13 cellular contexts compared by ENCODE assay signal in the genomic region with DNA sequence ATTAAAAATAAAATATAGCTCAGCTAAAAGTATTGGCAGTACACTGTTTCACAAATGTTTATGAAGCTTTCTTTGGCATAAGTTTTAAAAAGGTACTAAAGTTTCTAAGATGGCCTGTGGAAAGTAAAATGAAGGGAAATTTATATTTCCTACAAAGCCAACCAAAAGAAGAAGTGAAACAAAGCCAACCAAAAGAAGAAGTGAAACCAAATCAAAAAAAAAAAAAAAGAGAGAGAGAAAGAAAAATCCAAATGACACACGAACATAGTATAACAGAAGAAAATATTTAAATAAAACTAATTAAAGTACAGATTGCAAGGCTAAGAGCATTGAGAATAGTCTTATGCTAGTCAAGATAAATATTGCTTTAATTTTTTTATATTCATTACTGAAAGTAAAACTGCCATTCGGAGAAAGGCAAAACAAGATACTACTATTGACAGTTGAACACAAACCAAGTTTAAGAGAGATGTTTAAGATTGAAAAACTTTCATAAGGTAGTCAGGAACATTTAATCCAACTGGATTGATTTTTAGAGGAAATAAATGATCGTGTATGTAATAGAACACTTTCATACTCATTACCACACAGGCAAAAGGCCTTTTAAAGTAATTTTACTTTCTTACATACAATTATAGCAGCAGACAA. TPM values are rescaled to one million over a fixed set of nuclear protein-coding genes. Genes with fewer than 3 reads are reported as not detected.
DNase-seq lines count a peak whose midpoint lies in the region; ATAC-seq and TF ChIP-seq lines count a peak whose summit lies in the region.
"Had no signal": no experiment of that assay in that cellular context is flagged by ENCODE, and none has a peak within 500 bp of the region (broad histone marks: within the 10 kb centered on the region; RNA-seq: fewer than 3 reads in every experiment).

No MANE protein-coding gene starts in this region.

- no peak for TF ChIP-seq EP300 in gastroesophageal sphincter (IDR thresholded peaks at IDR 0.05)

- 69 to 88% methylated on average over 3 of the region's 3 CpGs for whole genome bisulfite sequencing in gastroesophageal sphincter (ENCODE audit: low coverage in 1 of 2), 2 donors
- 62% methylated on average over 3 of the region's 3 CpGs for WGBS in right cardiac atrium

- H3K9me3 ChIP-seq in lower lobe of right lung (no peaks in the 10 kb centered on the region), gastroesophageal sphincter (no peaks in the 10 kb centered on the region), right cardiac atrium (ENCODE audit: control insufficient read depth, low read length) (no peaks in the 10 kb centered on the region)
- H3K9me3 ChIP-seq: esophagus squamous epithelium had no signal

- ATAC-seq in GM19025 (IDR thresholded peaks at IDR 0.05; ENCODE audit: low read depth, unreplicated experiment) (peak; percentile 89), HG02588 (IDR thresholded peaks at IDR 0.05; ENCODE audit: unreplicated experiment) (peak; percentile 95), HG03460 (IDR thresholded peaks at IDR 0.05; ENCODE audit: unreplicated experiment) (peak; percentile 92), lower lobe of right lung (no peak), SK-N-SH treated with all-trans-retinoic acid at 6 μM for 48 hours (no peak), gastroesophageal sphincter (no peak), right cardiac atrium (no peak)
- ATAC-seq: left lung had no signal

- intact Hi-C loops in lower lobe of right lung (cut with DNase I) (no loop called here), right cardiac atrium (cut with DNase I) (no loop called here)

- H3K4me3 ChIP-seq in lower lobe of right lung: peak overlapping the region; percentile 16
- no peak overlapping the region for H3K4me3 ChIP-seq in gastroesophageal sphincter
- H3K4me3 ChIP-seq in right cardiac atrium (ENCODE audit: low read length): no peak overlapping the region
- H3K4me3 ChIP-seq: esophagus squamous epithelium, left lung had no signal

- no peaks in the 10 kb centered on the region for H3K27me3 ChIP-seq in lower lobe of right lung (ENCODE audit: low read depth)
- no peaks in the 10 kb centered on the region for H3K27me3 ChIP-seq in gastroesophageal sphincter
- H3K27me3 ChIP-seq in right cardiac atrium (ENCODE audit: control insufficient read depth, insufficient read depth): no peaks in the 10 kb centered on the region
- H3K27me3 ChIP-seq: esophagus squamous epithelium, left lung had no signal

- H3K4me1 ChIP-seq in lower lobe of right lung (no peaks in the 10 kb centered on the region), gastroesophageal sphincter (no peaks in the 10 kb centered on the region), right cardiac atrium (ENCODE audit: control insufficient read depth, insufficient read depth, low read length) (no peaks in the 10 kb centered on the region)
- H3K4me1 ChIP-seq: esophagus squamous epithelium, left lung had no signal

- TF ChIP-seq CTCF in lower lobe of right lung (IDR thresholded peaks at IDR 0.05) (no peak), gastroesophageal sphincter (IDR thresholded peaks at IDR 0.05) (no peak)

- no peak for TF ChIP-seq POLR2A in gastroesophageal sphincter (IDR thresholded peaks at IDR 0.05)

- no peak for DNase-seq in lower lobe of right lung
- no peak for DNase-seq in right cardiac atrium
- no peak for DNase-seq in dedifferentiated amniotic fluid mesenchymal stem cell (ENCODE audit: extremely low spot score)
- DNase-seq: amniotic stem cell, esophagus squamous epithelium, GF-D8, left lung, NCI-H82 had no signal

- H3K36me3 ChIP-seq in lower lobe of right lung (no peaks in the 10 kb centered on the region), gastroesophageal sphincter (no peaks in the 10 kb centered on the region)
- H3K36me3 ChIP-seq: esophagus squamous epithelium, left lung had no signal

- H3K27ac ChIP-seq in lower lobe of right lung (no peak overlapping the region), gastroesophageal sphincter (no peak overlapping the region), right cardiac atrium (ENCODE audit: low read length) (no peak overlapping the region)
- H3K27ac ChIP-seq: esophagus squamous epithelium had no signal

TF ChIP-seq in SK-N-SH treated with all-trans-retinoic acid at 6 μM for 48 hours, 23 proteins besides CTCF, POLR2A, EP300 and RAD21 (continues in another document):
- TF ChIP-seq, protein P1, sequence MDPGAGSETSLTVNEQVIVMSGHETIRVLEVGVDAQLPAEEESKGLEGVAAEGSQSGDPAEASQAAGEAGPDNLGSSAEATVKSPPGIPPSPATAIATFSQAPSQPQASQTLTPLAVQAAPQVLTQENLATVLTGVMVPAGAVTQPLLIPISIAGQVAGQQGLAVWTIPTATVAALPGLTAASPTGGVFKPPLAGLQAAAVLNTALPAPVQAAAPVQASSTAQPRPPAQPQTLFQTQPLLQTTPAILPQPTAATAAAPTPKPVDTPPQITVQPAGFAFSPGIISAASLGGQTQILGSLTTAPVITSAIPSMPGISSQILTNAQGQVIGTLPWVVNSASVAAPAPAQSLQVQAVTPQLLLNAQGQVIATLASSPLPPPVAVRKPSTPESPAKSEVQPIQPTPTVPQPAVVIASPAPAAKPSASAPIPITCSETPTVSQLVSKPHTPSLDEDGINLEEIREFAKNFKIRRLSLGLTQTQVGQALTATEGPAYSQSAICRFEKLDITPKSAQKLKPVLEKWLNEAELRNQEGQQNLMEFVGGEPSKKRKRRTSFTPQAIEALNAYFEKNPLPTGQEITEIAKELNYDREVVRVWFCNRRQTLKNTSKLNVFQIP (CRISPR knock-in tag; IDR thresholded peaks at IDR 0.05; ENCODE audit: borderline replicate concordance, low read depth): no peak
- no peak for TF ChIP-seq RARB (CRISPR knock-in tag; IDR thresholded peaks at IDR 0.05)
- TF ChIP-seq ZNF8 (CRISPR knock-in tag; IDR thresholded peaks at IDR 0.05): no peak
- TF ChIP-seq BACH2 (CRISPR knock-in tag; IDR thresholded peaks at IDR 0.05; ENCODE audit: borderline replicate concordance): no peak
- TF ChIP-seq, protein P2, sequence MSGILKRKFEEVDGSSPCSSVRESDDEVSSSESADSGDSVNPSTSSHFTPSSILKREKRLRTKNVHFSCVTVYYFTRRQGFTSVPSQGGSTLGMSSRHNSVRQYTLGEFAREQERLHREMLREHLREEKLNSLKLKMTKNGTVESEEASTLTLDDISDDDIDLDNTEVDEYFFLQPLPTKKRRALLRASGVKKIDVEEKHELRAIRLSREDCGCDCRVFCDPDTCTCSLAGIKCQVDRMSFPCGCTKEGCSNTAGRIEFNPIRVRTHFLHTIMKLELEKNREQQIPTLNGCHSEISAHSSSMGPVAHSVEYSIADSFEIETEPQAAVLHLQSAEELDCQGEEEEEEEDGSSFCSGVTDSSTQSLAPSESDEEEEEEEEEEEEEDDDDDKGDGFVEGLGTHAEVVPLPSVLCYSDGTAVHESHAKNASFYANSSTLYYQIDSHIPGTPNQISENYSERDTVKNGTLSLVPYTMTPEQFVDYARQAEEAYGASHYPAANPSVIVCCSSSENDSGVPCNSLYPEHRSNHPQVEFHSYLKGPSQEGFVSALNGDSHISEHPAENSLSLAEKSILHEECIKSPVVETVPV (CRISPR knock-in tag; IDR thresholded peaks at IDR 0.05): no peak
- no peak for TF ChIP-seq ZNF565 (CRISPR knock-in tag; conservative IDR thresholded peaks at IDR 0.05; ENCODE audit: low read depth)
- no peak for TF ChIP-seq GLIS3 (CRISPR knock-in tag; IDR thresholded peaks at IDR 0.05)
- TF ChIP-seq, protein P3, sequence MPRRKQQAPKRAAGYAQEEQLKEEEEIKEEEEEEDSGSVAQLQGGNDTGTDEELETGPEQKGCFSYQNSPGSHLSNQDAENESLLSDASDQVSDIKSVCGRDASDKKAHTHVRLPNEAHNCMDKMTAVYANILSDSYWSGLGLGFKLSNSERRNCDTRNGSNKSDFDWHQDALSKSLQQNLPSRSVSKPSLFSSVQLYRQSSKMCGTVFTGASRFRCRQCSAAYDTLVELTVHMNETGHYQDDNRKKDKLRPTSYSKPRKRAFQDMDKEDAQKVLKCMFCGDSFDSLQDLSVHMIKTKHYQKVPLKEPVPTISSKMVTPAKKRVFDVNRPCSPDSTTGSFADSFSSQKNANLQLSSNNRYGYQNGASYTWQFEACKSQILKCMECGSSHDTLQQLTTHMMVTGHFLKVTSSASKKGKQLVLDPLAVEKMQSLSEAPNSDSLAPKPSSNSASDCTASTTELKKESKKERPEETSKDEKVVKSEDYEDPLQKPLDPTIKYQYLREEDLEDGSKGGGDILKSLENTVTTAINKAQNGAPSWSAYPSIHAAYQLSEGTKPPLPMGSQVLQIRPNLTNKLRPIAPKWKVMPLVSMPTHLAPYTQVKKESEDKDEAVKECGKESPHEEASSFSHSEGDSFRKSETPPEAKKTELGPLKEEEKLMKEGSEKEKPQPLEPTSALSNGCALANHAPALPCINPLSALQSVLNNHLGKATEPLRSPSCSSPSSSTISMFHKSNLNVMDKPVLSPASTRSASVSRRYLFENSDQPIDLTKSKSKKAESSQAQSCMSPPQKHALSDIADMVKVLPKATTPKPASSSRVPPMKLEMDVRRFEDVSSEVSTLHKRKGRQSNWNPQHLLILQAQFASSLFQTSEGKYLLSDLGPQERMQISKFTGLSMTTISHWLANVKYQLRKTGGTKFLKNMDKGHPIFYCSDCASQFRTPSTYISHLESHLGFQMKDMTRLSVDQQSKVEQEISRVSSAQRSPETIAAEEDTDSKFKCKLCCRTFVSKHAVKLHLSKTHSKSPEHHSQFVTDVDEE (CRISPR knock-in tag; IDR thresholded peaks at IDR 0.05): no peak
- TF ChIP-seq CSDC2 (CRISPR knock-in tag; IDR thresholded peaks at IDR 0.05): no peak
- TF ChIP-seq, protein P4, sequence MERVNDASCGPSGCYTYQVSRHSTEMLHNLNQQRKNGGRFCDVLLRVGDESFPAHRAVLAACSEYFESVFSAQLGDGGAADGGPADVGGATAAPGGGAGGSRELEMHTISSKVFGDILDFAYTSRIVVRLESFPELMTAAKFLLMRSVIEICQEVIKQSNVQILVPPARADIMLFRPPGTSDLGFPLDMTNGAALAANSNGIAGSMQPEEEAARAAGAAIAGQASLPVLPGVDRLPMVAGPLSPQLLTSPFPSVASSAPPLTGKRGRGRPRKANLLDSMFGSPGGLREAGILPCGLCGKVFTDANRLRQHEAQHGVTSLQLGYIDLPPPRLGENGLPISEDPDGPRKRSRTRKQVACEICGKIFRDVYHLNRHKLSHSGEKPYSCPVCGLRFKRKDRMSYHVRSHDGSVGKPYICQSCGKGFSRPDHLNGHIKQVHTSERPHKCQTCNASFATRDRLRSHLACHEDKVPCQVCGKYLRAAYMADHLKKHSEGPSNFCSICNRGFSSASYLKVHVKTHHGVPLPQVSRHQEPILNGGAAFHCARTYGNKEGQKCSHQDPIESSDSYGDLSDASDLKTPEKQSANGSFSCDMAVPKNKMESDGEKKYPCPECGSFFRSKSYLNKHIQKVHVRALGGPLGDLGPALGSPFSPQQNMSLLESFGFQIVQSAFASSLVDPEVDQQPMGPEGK (CRISPR knock-in tag; IDR thresholded peaks at IDR 0.05; ENCODE audit: borderline replicate concordance): no peak
- no peak for TF ChIP-seq TCF4 (CRISPR knock-in tag; IDR thresholded peaks at IDR 0.05; ENCODE audit: borderline replicate concordance)
- TF ChIP-seq ESRRG (CRISPR knock-in tag; IDR thresholded peaks at IDR 0.05): no peak
- no peak for TF ChIP-seq SNAI2 (CRISPR knock-in tag; IDR thresholded peaks at IDR 0.05)

RNA-seq across cellular contexts. Expression of a gene that starts 12.8 kb away (rescaled TPM):
- 10.9 TPM for total RNA-seq in lower lobe of right lung
- under 1 TPM in 2 of 4 donors, not detected in 2; 0.62 to 0.81 TPM for total RNA-seq in gastroesophageal sphincter
- under 1 TPM in 3 of 4 donors, not detected in 1; 0.09 to 0.14 (median 0.12) TPM for total RNA-seq in right cardiac atrium
- not detected for polyA plus RNA-seq in right cardiac atrium
- total RNA-seq: esophagus squamous epithelium had no signal

Comparison
In these comparisons a context has a peak if more than half of its experiments do, and no peak if none do; other contexts are left out.
1. ATAC-seq: peak in GM19025 (single experiment), HG02588 (single experiment) and HG03460 (single experiment); none in lower lobe of right lung (0 of 2), SK-N-SH treated with all-trans-retinoic acid at 6 μM for 48 hours (single experiment), gastroesophageal sphincter (single experiment) and right cardiac atrium (0 of 2).